ENCODE assay signal across 33 cellular contexts in the genomic region with DNA sequence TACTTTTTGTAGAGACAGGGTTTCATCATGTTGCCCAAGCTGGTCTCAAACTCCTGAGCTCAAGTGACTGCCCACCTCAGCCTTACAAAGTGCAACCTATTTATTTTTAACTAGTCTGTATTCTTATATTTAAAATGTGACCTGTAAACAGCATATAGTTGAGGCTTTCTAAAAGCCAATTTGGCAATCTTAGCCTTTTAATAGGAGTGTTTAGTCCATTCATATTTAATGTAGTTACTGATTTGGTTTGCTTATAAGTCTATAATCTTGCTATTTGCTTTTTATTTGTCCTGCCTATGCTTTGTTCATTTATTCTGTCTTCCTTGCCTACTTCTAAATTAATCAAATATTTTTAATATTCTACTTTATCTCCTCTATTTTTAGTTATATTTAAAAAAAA.
"Had no signal": no experiment of that assay in that cellular context is flagged by ENCODE, and none has a peak within 500 bp of the region (broad histone marks: within the 10 kb centered on the region; RNA-seq: fewer than 3 reads in every experiment).

No MANE protein-coding gene starts in this region.

- DNase-seq: activated effector memory CD4-positive, alpha-beta T cell treated with anti-CD3 and anti-CD28 coated beads, Interleukin-2, amount 50 U/mL, for 16 hours; activated effector memory CD4-positive, alpha-beta T cell treated with Interleukin-2 at 50 U/mL for 16 hours; activated gamma-delta T cell; activated gamma-delta T cell treated with Interleukin-2 at 50 U/mL for 16 hours; activated naive CD4-positive, alpha-beta T cell; activated naive CD4-positive, alpha-beta T cell treated with anti-CD3 and anti-CD28 coated beads for 36 hours; activated naive CD4-positive, alpha-beta T cell treated with anti-CD3 and anti-CD28 coated beads, Interleukin-2, amount 10 ng/mL, durations not matched to agents 7 days and 5 days; activated naive CD4-positive, alpha-beta T cell treated with anti-CD3 and anti-CD28 coated beads, Interleukin-2, amount 50 U/mL, for 16 hours; activated naive CD4-positive, alpha-beta T cell treated with Interleukin-2 at 50 U/mL for 16 hours; activated naive CD8-positive, alpha-beta T cell treated with anti-CD3 and anti-CD28 coated beads for 36 hours; activated naive CD8-positive, alpha-beta T cell treated with anti-CD3 and anti-CD28 coated beads, Interleukin-2, amount 10 ng/mL, durations not matched to agents 7 days and 5 days; activated naive CD8-positive, alpha-beta T cell treated with anti-CD3 and anti-CD28 coated beads, Interleukin-2, amount 50 U/mL, for 24 hours; activated T-cell treated with anti-CD3 and anti-CD28 coated beads, Interleukin-2, amount 50 U/mL, for 24 hours; activated T-cell treated with anti-CD3 and anti-CD28 coated beads, Interleukin-2, amount 50 U/mL, for 4 hours; activated T-cell treated with anti-CD3 and anti-CD28 coated beads, Interleukin-2, amount 50 U/mL, for 48 hours; activated T-cell treated with anti-CD3 and anti-CD28 coated beads, Interleukin-2, amount 50 U/mL, for 72 hours; adrenal gland; amniotic stem cell; amygdala; anterior cingulate cortex; aorta; body of pancreas; brain microvascular endothelial cell; caudate nucleus; central memory CD4-positive, alpha-beta T cell; cerebellar nuclear complex had no signal

- H3K9me3 ChIP-seq: adrenal gland, body of pancreas had no signal

- H3K27me3 ChIP-seq: adrenal gland, ascending aorta, body of pancreas, brain microvascular endothelial cell, breast epithelium, cardiac muscle cell had no signal

- ATAC-seq: activated naive CD4-positive, alpha-beta T cell treated with anti-CD3 and anti-CD28 coated beads, Interleukin-2, amount 50 U/mL, for 72 hours; activated naive CD8-positive, alpha-beta T cell treated with anti-CD3 and anti-CD28 coated beads, Interleukin-2, amount 50 U/mL, for 24 hours; activated T-cell treated with anti-CD3 and anti-CD28 coated beads, Interleukin-2, amount 50 U/mL, for 4 hours; activated T-cell treated with anti-CD3 and anti-CD28 coated beads, Interleukin-2, amount 50 U/mL, for 72 hours; activated T-helper 17 cell treated with anti-CD3 and anti-CD28 coated beads, Interleukin-2, amount 50 U/mL, for 72 hours; body of pancreas had no signal

- H3K36me3 ChIP-seq: adrenal gland, ascending aorta, brain microvascular endothelial cell, breast epithelium, cardiac muscle cell had no signal

- H3K4me3 ChIP-seq: adrenal gland, ascending aorta, body of pancreas, breast epithelium, cardiac muscle cell had no signal

- H3K4me1 ChIP-seq: adrenal gland, ascending aorta, body of pancreas, breast epithelium had no signal

- FAIRE-seq: astrocyte, bronchial epithelial cell had no signal

- H3K27ac ChIP-seq: adrenal gland, ascending aorta, body of pancreas, brain microvascular endothelial cell, breast epithelium, cardiac muscle cell had no signal
